ENCODE assay signal across 25 cellular contexts in the genomic region with DNA sequence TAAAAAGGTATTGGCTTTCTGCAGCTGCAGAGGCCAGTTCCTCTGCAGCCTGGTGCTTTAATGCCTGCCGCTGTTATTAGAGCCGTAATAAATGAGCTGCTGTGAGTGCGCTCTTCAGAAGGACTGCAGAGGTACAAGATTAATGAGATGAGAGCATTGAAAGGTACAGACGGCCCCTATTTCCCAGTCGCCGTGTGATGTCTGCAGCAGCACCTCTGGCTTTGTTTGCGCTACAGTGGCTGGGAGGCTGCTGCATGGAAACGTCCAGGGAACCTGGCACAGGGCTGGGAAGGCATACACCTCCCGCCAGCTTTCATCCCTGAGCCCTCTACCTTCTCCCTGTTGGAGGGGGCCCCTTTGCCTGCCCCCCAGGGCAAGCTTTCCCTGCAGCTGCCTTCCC.
DNase-seq lines count a peak whose midpoint lies in the region; ATAC-seq, FAIRE-seq and TF ChIP-seq lines count a peak whose summit lies in the region.
"Had no signal": no experiment of that assay in that cellular context is flagged by ENCODE, and none has a peak within 500 bp of the region (broad histone marks: within the 10 kb centered on the region; RNA-seq: fewer than 3 reads in every experiment).

No MANE protein-coding gene starts in this region.

- H3K79me2 ChIP-seq in SK-N-SH (ENCODE audit: insufficient read depth), result no peaks in the 10 kb centered on the region

- CTCF ChIA-PET in SK-N-SH (lab: Yijun Ruan, JAX), result interaction anchor here (0.9 to 1.5 kb wide), 2 partner anchors 12 to 512 kb away, joined by 3 read pairs; no protein-coding TSS in a partner anchor

- H3K9ac ChIP-seq in SK-N-SH (no peak overlapping the region), endocrine pancreas (ENCODE audit: control insufficient read depth, insufficient read depth, low read length) (peak overlapping the region; percentile 19)

- POLR2A ChIA-PET in SK-N-SH (lab: Yijun Ruan, JAX), result interaction anchor here (0.5 kb wide), 1 partner anchor 29 kb away, joined by 3 read pairs; no protein-coding TSS in a partner anchor

- H2AFZ ChIP-seq in SK-N-SH (ENCODE audit: low read depth), result no peak overlapping the region

- no peak for TF ChIP-seq EP300 in SK-N-SH (IDR thresholded peaks at IDR 0.05; ENCODE audit: borderline replicate concordance in 1 of 2, low read depth in 1 of 2, low read length in 1 of 2)

- H3K4me1 ChIP-seq in SK-N-SH (ENCODE audit: control insufficient read depth in 1 of 2, insufficient read depth in 2 of 2, low read depth in 1 of 2, low read length in 1 of 2) (peaks cover 0 to 51% of the 10 kb centered on the region in 2 experiments; a peak in 1 of 4 replicates), endocrine pancreas (ENCODE audit: control insufficient read depth, insufficient read depth, low read length) (peaks cover 13% of the 10 kb centered on the region)
- H3K4me1 ChIP-seq: HAP-1, uterus had no signal

- H3K36me3 ChIP-seq in SK-N-SH (replicated peaks in 1 of 2; ENCODE audit: control insufficient read depth in 1 of 2, insufficient read depth in 2 of 2, low read length in 1 of 2) (no peaks in the 10 kb centered on the region), endocrine pancreas (ENCODE audit: control insufficient read depth, insufficient read depth, low read length) (no peaks in the 10 kb centered on the region)
- H3K36me3 ChIP-seq: HAP-1, left ventricle myocardium inferior, MG63, uterus had no signal

- ATAC-seq in SK-N-SH treated with all-trans-retinoic acid at 6 μM for 48 hours, result no peak
- ATAC-seq in HG03378 (IDR thresholded peaks at IDR 0.05; ENCODE audit: unreplicated experiment), result no peak
- ATAC-seq in GM18858 (IDR thresholded peaks at IDR 0.05; ENCODE audit: unreplicated experiment), result no peak
- ATAC-seq: Panc1 had no signal

- H3F3A ChIP-seq in SK-N-SH (replicated peaks; ENCODE audit: insufficient read depth), result no peaks in the 10 kb centered on the region

- TF ChIP-seq CTCF in SK-N-SH (IDR thresholded peaks at IDR 0.05), result no peak

- no peaks in the 10 kb centered on the region for H3K27me3 ChIP-seq in SK-N-SH (ENCODE audit: insufficient read depth)
- no peaks in the 10 kb centered on the region for H3K27me3 ChIP-seq in endocrine pancreas (ENCODE audit: control insufficient read depth, insufficient read depth, low read length)
- H3K27me3 ChIP-seq: MG63, uterus had no signal

- H3K9me2 ChIP-seq in SK-N-SH, result no peaks in the 10 kb centered on the region

- DNase-seq in SK-N-SH, result peak; percentile 54
- DNase-seq in NCI-H345 (lab: John Stamatoyannopoulos, UW), result peak; percentile 63
- no peak for DNase-seq in OCI-M1 (lab: John Stamatoyannopoulos, UW)
- no peak for DNase-seq in frontal cortex (ENCODE audit: low spot score in 2 of 2)
- DNase-seq: activated CD4-positive, alpha-beta memory T cell treated with anti-CD3 and anti-CD28 coated beads, Interleukin-2, amount 10 ng/mL, durations not matched to agents 7 days and 5 days; activated CD4-positive, CD25-positive, alpha-beta regulatory T cell; activated naive CD4-positive, alpha-beta T cell treated with anti-CD3 and anti-CD28 coated beads for 36 hours; activated T-cell treated with anti-CD3 and anti-CD28 coated beads, Interleukin-2, amount 50 U/mL, for 1 hour; anterior cingulate cortex; cerebellar nuclear complex; effector CD8-positive, alpha-beta T cell; glutamatergic neuron; left ventricle myocardium inferior; MG63; NCI-H446 treated with DMSO at 0.1 percent for 48 hours; stimulated activated CD4-positive, alpha-beta T cell treated with anti-CD3 and anti-CD28 coated beads, Interleukin-4, amount 100 ng/mL, for 24 hours; T-helper 9 cell; uterus had no signal

- FAIRE-seq in frontal cortex (lab: Jason Lieb, UNC), result no peak
- FAIRE-seq: GM12891 had no signal

- TF ChIP-seq RAD21 in SK-N-SH (IDR thresholded peaks at IDR 0.05; ENCODE audit: low read length), result 0 out of 2 replicates have a peak, but pooled peaks have one; percentile 5

- H3K9me3 ChIP-seq in SK-N-SH (no peaks in the 10 kb centered on the region), endocrine pancreas (ENCODE audit: control insufficient read depth, low read length) (no peaks in the 10 kb centered on the region)
- H3K9me3 ChIP-seq: HAP-1, uterus had no signal

- WGBS in SK-N-SH (ENCODE audit: low lambda C conversion rate), result 72% methylated on average over 5 of the region's 9 CpGs

- no peaks in the 10 kb centered on the region for H4K20me1 ChIP-seq in SK-N-SH (ENCODE audit: insufficient read depth)

- no peak overlapping the region for H3K4me2 ChIP-seq in SK-N-SH

- H3K27ac ChIP-seq in SK-N-SH (ENCODE audit: low read depth in 2 of 2, low read length in 1 of 2), result peak overlapping the region in 1 of 2 experiments; percentile 77; a peak in 2 of 4 replicates
- H3K27ac ChIP-seq: left ventricle myocardium inferior, uterus had no signal

- no peak overlapping the region for H3K4me3 ChIP-seq in SK-N-SH (ENCODE audit: low read depth in 2 of 2, low read length in 1 of 2)
- no peak overlapping the region for H3K4me3 ChIP-seq in endocrine pancreas (ENCODE audit: control insufficient read depth, insufficient read depth, low read length)
- H3K4me3 ChIP-seq: HAP-1, left ventricle myocardium inferior, MG63, uterus had no signal

TF ChIP-seq in SK-N-SH, 30 proteins besides CTCF, POLR2A, EP300 and RAD21:
- TF ChIP-seq GATA2 (CRISPR knock-in tag; IDR thresholded peaks at IDR 0.05), result 0 out of 2 replicates have a peak, but pooled peaks have one; percentile 8
- TF ChIP-seq RCOR1 (IDR thresholded peaks at IDR 0.05; ENCODE audit: low read length), result no peak

TF ChIP-seq in SK-N-SH treated with all-trans-retinoic acid at 6 μM for 48 hours, 23 proteins besides CTCF, POLR2A, EP300 and RAD21 (continues in another document):
- TF ChIP-seq ZFP3 (CRISPR knock-in tag; IDR thresholded peaks at IDR 0.05), result no peak
- TF ChIP-seq PATZ1 (CRISPR knock-in tag; IDR thresholded peaks at IDR 0.05; ENCODE audit: borderline replicate concordance), result no peak
- TF ChIP-seq TSHZ2 (CRISPR knock-in tag; IDR thresholded peaks at IDR 0.05), result no peak
- TF ChIP-seq ZFP30 (CRISPR knock-in tag; IDR thresholded peaks at IDR 0.05), result no peak
- no peak for TF ChIP-seq SNAI2 (CRISPR knock-in tag; IDR thresholded peaks at IDR 0.05)
- TF ChIP-seq POU6F1 (CRISPR knock-in tag; IDR thresholded peaks at IDR 0.05; ENCODE audit: borderline replicate concordance, low read depth), result no peak

Comparison
In these comparisons a context has a peak if more than half of its experiments do, and no peak if none do; other contexts are left out.
1. DNase-seq: peak in SK-N-SH (single experiment) and NCI-H345 (single experiment); none in OCI-M1 (single experiment) and frontal cortex (0 of 2).